In genomic region chr2:8774371-8774770, GRCh38 we compare ENCODE assay signal across 6 cellular contexts.
"Had no signal": no experiment of that assay in that cellular context is flagged by ENCODE, and none has a peak within 500 bp of the region (broad histone marks: within the 10 kb centered on the region; RNA-seq: fewer than 3 reads in every experiment).

No MANE protein-coding gene starts in this region.

- ATAC-seq: GM23338, HepG2 had no signal

- H3K4me3 Mint-ChIP-seq: GM23338, H9, IgD-negative memory B cell had no signal

- H3K4me1 Mint-ChIP-seq: GM23338, H9, IgD-negative memory B cell had no signal

- H3K27me3 Mint-ChIP-seq: IgD-negative memory B cell had no signal

- H3K27ac Mint-ChIP-seq: GM23338, IgD-negative memory B cell had no signal

- DNase-seq: H9, HCEC 1CT had no signal

- H3K4me3 ChIP-seq: GM23338 had no signal

- H3K9me3 Mint-ChIP-seq: GM23338, H9, IgD-negative memory B cell had no signal

- H3K27ac ChIP-seq: HL-60 had no signal
